8 cellular contexts compared by ENCODE assay signal in genomic region chr22:35631597-35631996, GRCh38. TPM values are rescaled to one million over a fixed set of nuclear protein-coding genes. Genes with fewer than 3 reads are reported as not detected.
A peak's percentile ranks its signal among the peaks of the same experiment; 100 is the strongest.
DNase-seq lines count a peak whose midpoint lies in the region; ATAC-seq and TF ChIP-seq lines count a peak whose summit lies in the region.

No MANE protein-coding gene starts in this region.

- no peak overlapping the region for H3K27ac Mint-ChIP-seq in glutamatergic neuron (ENCODE audit: unreplicated experiment)
- H3K27ac Mint-ChIP-seq in stimulated activated naive B cell treated with anti-CD40 and anti-IgM and Interleukin-4, amounts not matched to agents 10 μg/mL and 1 μg/mL and 100 μg/mL, for 72 hours: no peak overlapping the region

- peak; percentile 84 for TF ChIP-seq CTCF in WERI-Rb-1 (IDR thresholded peaks at IDR 0.05; ENCODE audit: low read depth, low read length)
- peak; percentile 66 for TF ChIP-seq CTCF in glutamatergic neuron (IDR thresholded peaks at IDR 0.05; ENCODE audit: partially characterized antibody, unreplicated experiment)

- no peak overlapping the region for H3K27ac ChIP-seq in WERI-Rb-1

- peak; percentile 53 to 57 for ATAC-seq in stimulated activated naive B cell treated with anti-CD40 and anti-IgM and Interleukin-4, amounts not matched to agents 10 μg/mL and 1 μg/mL and 100 μg/mL, for 72 hours (replicated peaks)
- ATAC-seq in HG03439 (IDR thresholded peaks at IDR 0.05; ENCODE audit: unreplicated experiment): no peak

- DNase-seq in DMS 273 (lab: John Stamatoyannopoulos, UW; ENCODE audit: unreplicated experiment): peak; percentile 68
- DNase-seq in DMS 273 treated with DMSO at 0.1 percent for 48 hours (lab: John Stamatoyannopoulos, UW): no peak
- DNase-seq in Kasumi-1 (lab: John Stamatoyannopoulos, UW): peak; percentile 23 to 46
- DNase-seq in WERI-Rb-1: peak; percentile 67
- peak; percentile 63 for DNase-seq in glutamatergic neuron
- DNase-seq in stimulated activated naive B cell treated with anti-CD40 and anti-IgM and Interleukin-4, amounts not matched to agents 10 μg/mL and 1 μg/mL and 100 μg/mL, for 72 hours: no peak
- no peak for DNase-seq in DMS79 (lab: John Stamatoyannopoulos, UW)

- H3K27me3 Mint-ChIP-seq in glutamatergic neuron (ENCODE audit: unreplicated experiment): peaks cover 6% of the 10 kb centered on the region
- H3K27me3 Mint-ChIP-seq in stimulated activated naive B cell treated with anti-CD40 and anti-IgM and Interleukin-4, amounts not matched to agents 10 μg/mL and 1 μg/mL and 100 μg/mL, for 72 hours: peaks cover 31 to 42% of the 10 kb centered on the region in 2 donors

- H3K9me3 ChIP-seq in WERI-Rb-1 (ENCODE audit: severe bottlenecking): no peaks in the 10 kb centered on the region

- H3K4me3 ChIP-seq in WERI-Rb-1 (ENCODE audit: low read depth, low read length): no peak overlapping the region

- peaks cover 5% of the 10 kb centered on the region for H3K36me3 Mint-ChIP-seq in glutamatergic neuron (ENCODE audit: unreplicated experiment)
- peaks cover 0 to 2% of the 10 kb centered on the region in 2 donors for H3K36me3 Mint-ChIP-seq in stimulated activated naive B cell treated with anti-CD40 and anti-IgM and Interleukin-4, amounts not matched to agents 10 μg/mL and 1 μg/mL and 100 μg/mL, for 72 hours

- H3K36me3 ChIP-seq in WERI-Rb-1: no peaks in the 10 kb centered on the region

- peaks cover 2% of the 10 kb centered on the region for H3K27me3 ChIP-seq in WERI-Rb-1 (ENCODE audit: insufficient read depth, low read depth, severe bottlenecking)

- peaks cover 4% of the 10 kb centered on the region for H3K9me3 Mint-ChIP-seq in glutamatergic neuron (ENCODE audit: unreplicated experiment)
- H3K9me3 Mint-ChIP-seq in stimulated activated naive B cell treated with anti-CD40 and anti-IgM and Interleukin-4, amounts not matched to agents 10 μg/mL and 1 μg/mL and 100 μg/mL, for 72 hours: peaks cover 0 to 2% of the 10 kb centered on the region in 2 donors

- H3K4me1 Mint-ChIP-seq in glutamatergic neuron (ENCODE audit: low read depth, unreplicated experiment): no peaks in the 10 kb centered on the region
- H3K4me1 Mint-ChIP-seq in stimulated activated naive B cell treated with anti-CD40 and anti-IgM and Interleukin-4, amounts not matched to agents 10 μg/mL and 1 μg/mL and 100 μg/mL, for 72 hours: peaks cover 17 to 24% of the 10 kb centered on the region in 2 donors

- H3K4me3 Mint-ChIP-seq in glutamatergic neuron (ENCODE audit: unreplicated experiment): no peak overlapping the region
- no peak overlapping the region for H3K4me3 Mint-ChIP-seq in stimulated activated naive B cell treated with anti-CD40 and anti-IgM and Interleukin-4, amounts not matched to agents 10 μg/mL and 1 μg/mL and 100 μg/mL, for 72 hours

RNA-seq across cellular contexts. Expression of gene MB, which starts 14.5 kb away (rescaled TPM):
- total RNA-seq in glutamatergic neuron (ENCODE audit: unreplicated experiment): not detected

RNA-seq across cellular contexts. Expression of gene APOL6, which starts 16.6 kb away (rescaled TPM):
- not detected for total RNA-seq in glutamatergic neuron (ENCODE audit: unreplicated experiment)

Comparison
In these comparisons a context has a peak if more than half of its experiments do, and no peak if none do; other contexts are left out.
1. DNase-seq: peak in DMS 273 (single experiment), Kasumi-1 (2 of 2), WERI-Rb-1 (single experiment) and glutamatergic neuron (single experiment); none in DMS 273 treated with DMSO at 0.1 percent for 48 hours (single experiment), stimulated activated naive B cell treated with anti-CD40 and anti-IgM and Interleukin-4, amounts not matched to agents 10 μg/mL and 1 μg/mL and 100 μg/mL, for 72 hours (single experiment) and DMS79 (single experiment).